In genomic region chr10:12579954-12580858, GRCh38 we compare ENCODE assay signal across 12 cellular contexts.
A peak's percentile ranks its signal among the peaks of the same experiment; 100 is the strongest.
DNase-seq lines count a peak whose midpoint lies in the region; ATAC-seq and TF ChIP-seq lines count a peak whose summit lies in the region.
"Had no signal": no experiment of that assay in that cellular context is flagged by ENCODE, and none has a peak within 500 bp of the region (broad histone marks: within the 10 kb centered on the region; RNA-seq: fewer than 3 reads in every experiment).

No MANE protein-coding gene starts in this region.

- TF ChIP-seq EP300 in esophagus muscularis mucosa (IDR thresholded peaks at IDR 0.05), result no peak

- H3K4me1 ChIP-seq in esophagus muscularis mucosa (peaks cover 0 to 26% (median 21%) of the 10 kb centered on the region in 4 donors), stomach smooth muscle (ENCODE audit: control insufficient read depth, insufficient read depth, low read length) (peaks cover 12% of the 10 kb centered on the region)

- 28% methylated on average over 7 of the region's 7 CpGs for WGBS in esophagus muscularis mucosa

- H3K9ac ChIP-seq in stomach smooth muscle (ENCODE audit: low read length in 2 of 2), result peak overlapping the region in 1 of 2 donors; percentile 58

- peak overlapping the region in 1 of 4 donors; percentile 6 for H3K4me3 ChIP-seq in esophagus muscularis mucosa
- peak overlapping the region in 1 of 2 donors; percentile 35 for H3K4me3 ChIP-seq in stomach smooth muscle (ENCODE audit: low read length in 2 of 2)
- H3K4me3 ChIP-seq: lung, smooth muscle cell had no signal

- H3K9me3 ChIP-seq in esophagus muscularis mucosa, result no peaks in the 10 kb centered on the region
- H3K9me3 ChIP-seq in stomach smooth muscle (ENCODE audit: control insufficient read depth in 2 of 2, low read length in 2 of 2), result no peaks in the 10 kb centered on the region

- H3K36me3 ChIP-seq in esophagus muscularis mucosa (no peaks in the 10 kb centered on the region), stomach smooth muscle (ENCODE audit: control insufficient read depth in 2 of 2, insufficient read depth in 2 of 2, low read length in 2 of 2) (no peaks in the 10 kb centered on the region)

- TF ChIP-seq POLR2A in esophagus muscularis mucosa (IDR thresholded peaks at IDR 0.05; ENCODE audit: low read depth), result no peak

- H3K27ac ChIP-seq in esophagus muscularis mucosa (replicated peaks in 1 of 4) (peak overlapping the region; percentile 65 to 75 (median 68)), stomach smooth muscle (ENCODE audit: low read length) (peak overlapping the region; percentile 82)

- no peaks in the 10 kb centered on the region for H3K27me3 ChIP-seq in esophagus muscularis mucosa
- H3K27me3 ChIP-seq in stomach smooth muscle (ENCODE audit: control insufficient read depth in 1 of 2, insufficient read depth in 2 of 2, low read length in 2 of 2), result no peaks in the 10 kb centered on the region

- intact Hi-C loops in esophagus muscularis mucosa (cut with DNase I), result no loop called here

- no peak for TF ChIP-seq CTCF in esophagus muscularis mucosa (IDR thresholded peaks at IDR 0.05)

- ATAC-seq in HG03066 (IDR thresholded peaks at IDR 0.05; ENCODE audit: low read depth, unreplicated experiment), result peak; percentile 95
- no peak for ATAC-seq in HG02571 (IDR thresholded peaks at IDR 0.05; ENCODE audit: unreplicated experiment)

- DNase-seq in NCI-H2081 (lab: John Stamatoyannopoulos, UW) (peak; percentile 21 to 27), NCI-H2081 treated with DMSO at 0.1 percent for 48 hours (lab: John Stamatoyannopoulos, UW) (no peak), esophagus muscularis mucosa (ENCODE audit: extremely low spot score) (no peak), NCI-H345 treated with DMSO at 0.1 percent for 48 hours (lab: John Stamatoyannopoulos, UW; ENCODE audit: unreplicated experiment) (no peak), T1000 (lab: John Stamatoyannopoulos, UW) (no peak)
- DNase-seq: 8988T; activated naive CD4-positive, alpha-beta T cell had no signal

Comparison
In these comparisons a context has a peak if more than half of its experiments do, and no peak if none do; other contexts are left out.
1. DNase-seq: peak in NCI-H2081 (2 of 2); none in NCI-H2081 treated with DMSO at 0.1 percent for 48 hours (single experiment), esophagus muscularis mucosa (single experiment), NCI-H345 treated with DMSO at 0.1 percent for 48 hours (single experiment) and T1000 (single experiment).